ENCODE assay signal across 8 cellular contexts in the genomic region with DNA sequence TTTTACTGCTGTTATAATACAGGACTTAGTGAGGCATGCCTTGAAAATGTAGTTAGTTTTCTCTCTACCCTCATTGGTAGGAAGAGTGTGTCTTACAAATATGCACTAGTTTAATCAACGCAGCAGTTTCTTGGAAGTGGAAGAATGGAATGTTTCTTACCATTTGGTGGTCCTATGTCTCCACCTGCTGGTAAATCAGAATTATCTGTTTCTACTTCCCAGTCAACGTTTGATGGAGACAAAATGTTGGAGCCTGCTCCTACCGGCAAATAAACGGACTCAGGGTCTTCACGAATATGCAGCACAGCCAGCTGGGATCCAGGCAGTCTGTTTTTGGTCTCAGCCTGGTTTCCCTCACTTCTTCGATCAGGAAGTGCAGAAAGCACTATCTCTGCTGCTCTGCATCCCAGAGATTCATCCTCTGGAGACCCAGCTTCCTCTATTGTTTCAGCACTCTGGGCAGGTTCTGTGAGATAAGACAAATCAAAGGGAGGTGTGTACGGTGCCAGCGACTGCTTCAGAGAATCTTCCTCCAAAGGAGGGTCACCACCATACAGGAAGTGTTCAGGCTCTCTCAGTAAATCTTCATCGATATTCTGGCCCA. TPM values are rescaled to one million over a fixed set of nuclear protein-coding genes. Genes with fewer than 3 reads are reported as not detected.
DNase-seq lines count a peak whose midpoint lies in the region; ATAC-seq and TF ChIP-seq lines count a peak whose summit lies in the region.

No MANE protein-coding gene starts in this region.

- H3K4me1 ChIP-seq in OCI-LY3 (ENCODE audit: low read length) (no peaks in the 10 kb centered on the region; the same call in 1 of the 2 replicates), lower lobe of right lung (peaks cover 4% of the 10 kb centered on the region)

- DNase-seq in Daoy (ENCODE audit: low read depth), result peak; percentile 69
- DNase-seq in dermis microvascular lymphatic vessel endothelial cell (ENCODE audit: low read depth in 2 of 2), result peak; percentile 89 to 93
- DNase-seq in lower lobe of right lung, result no peak
- no peak for DNase-seq in ureter (ENCODE audit: low spot score)
- DNase-seq in activated naive CD4-positive, alpha-beta T cell treated with anti-CD3 and anti-CD28 coated beads for 36 hours, result no peak

- H3K27me3 Mint-ChIP-seq in activated naive CD4-positive, alpha-beta T cell treated with anti-CD3 and anti-CD28 coated beads for 36 hours (ENCODE audit: low read depth), result peaks cover 41% of the 10 kb centered on the region

- no peak overlapping the region for H2AFZ ChIP-seq in OCI-LY3 (ENCODE audit: low read depth, low read length)

- no peaks in the 10 kb centered on the region for H3K36me3 ChIP-seq in OCI-LY3 (replicated peaks; ENCODE audit: low read depth, low read length)
- no peaks in the 10 kb centered on the region for H3K36me3 ChIP-seq in lower lobe of right lung

- ATAC-seq in lower lobe of right lung (peak; percentile 50 to 72), HG02610 (IDR thresholded peaks at IDR 0.05; ENCODE audit: unreplicated experiment) (no peak)

- no peak overlapping the region for H3K27ac ChIP-seq in OCI-LY3 (ENCODE audit: low read length)
- no peak overlapping the region for H3K27ac ChIP-seq in lower lobe of right lung

- CTCF ChIA-PET in activated naive CD4-positive, alpha-beta T cell treated with anti-CD3 and anti-CD28 coated beads for 36 hours (lab: Charles Lee), result interaction anchor here (0.8 to 2.5 kb wide), 12 partner anchors 20 to 838 kb away, joined by 3 to 8 read pairs (median 3); no protein-coding TSS in a partner anchor

- intact Hi-C loops in lower lobe of right lung (cut with DNase I), result loop anchor here (10.0 kb wide), 1 partner anchor 260 kb away; no protein-coding TSS in a partner anchor
- intact Hi-C loops in activated naive CD4-positive, alpha-beta T cell treated with anti-CD3 and anti-CD28 coated beads for 36 hours (cut with micrococcal nuclease), result loop anchor here (1.0 to 5.0 kb wide), 5 partner anchors 38 to 402 kb away; partner anchors contain the start of gene RFK

- TF ChIP-seq CTCF in OCI-LY3 (IDR thresholded peaks at IDR 0.05; ENCODE audit: low read depth, low read length), result peak; percentile 79
- peak; percentile 70 for TF ChIP-seq CTCF in lower lobe of right lung (IDR thresholded peaks at IDR 0.05)

- no peaks in the 10 kb centered on the region for H4K20me1 ChIP-seq in OCI-LY3 (ENCODE audit: insufficient read depth, low read length)

- H3K4me1 Mint-ChIP-seq in activated naive CD4-positive, alpha-beta T cell treated with anti-CD3 and anti-CD28 coated beads for 36 hours (ENCODE audit: low read depth), result no peaks in the 10 kb centered on the region

- H3K9ac ChIP-seq in OCI-LY3 (ENCODE audit: low read length), result no peak overlapping the region

- no peaks in the 10 kb centered on the region for H3K79me2 ChIP-seq in OCI-LY3 (ENCODE audit: low read length)

- H3K9me3 Mint-ChIP-seq in activated naive CD4-positive, alpha-beta T cell treated with anti-CD3 and anti-CD28 coated beads for 36 hours, result no peaks in the 10 kb centered on the region

- TF ChIP-seq EP300 in Ishikawa (IDR thresholded peaks at IDR 0.05; ENCODE audit: borderline replicate concordance), result no peak

- no peak overlapping the region for H3K27ac Mint-ChIP-seq in activated naive CD4-positive, alpha-beta T cell treated with anti-CD3 and anti-CD28 coated beads for 36 hours

- H3K27me3 ChIP-seq in OCI-LY3 (ENCODE audit: low read depth, low read length), result peaks cover 76% of the 10 kb centered on the region
- no peaks in the 10 kb centered on the region for H3K27me3 ChIP-seq in lower lobe of right lung (ENCODE audit: low read depth)

- 0 out of 2 replicates have a peak overlapping the region, but pooled peaks have one; percentile 23 for H3K4me2 ChIP-seq in OCI-LY3 (ENCODE audit: low read length)

- peak; percentile 88 for TF ChIP-seq RAD21 in Ishikawa (IDR thresholded peaks at IDR 0.05; ENCODE audit: low read depth)

- H3K4me3 Mint-ChIP-seq in activated naive CD4-positive, alpha-beta T cell treated with anti-CD3 and anti-CD28 coated beads for 36 hours, result no peak overlapping the region

- H3K4me3 ChIP-seq in OCI-LY3 (ENCODE audit: low read length), result no peak overlapping the region
- no peak overlapping the region for H3K4me3 ChIP-seq in lower lobe of right lung

- H3K9me3 ChIP-seq in OCI-LY3 (ENCODE audit: insufficient read depth, low read length) (no peaks in the 10 kb centered on the region), lower lobe of right lung (no peaks in the 10 kb centered on the region)

- no peaks in the 10 kb centered on the region for H3K36me3 Mint-ChIP-seq in activated naive CD4-positive, alpha-beta T cell treated with anti-CD3 and anti-CD28 coated beads for 36 hours (ENCODE audit: low read depth)

TF ChIP-seq in Ishikawa, 13 proteins besides CTCF, POLR2A, EP300 and RAD21:
- TF ChIP-seq, protein P1, sequence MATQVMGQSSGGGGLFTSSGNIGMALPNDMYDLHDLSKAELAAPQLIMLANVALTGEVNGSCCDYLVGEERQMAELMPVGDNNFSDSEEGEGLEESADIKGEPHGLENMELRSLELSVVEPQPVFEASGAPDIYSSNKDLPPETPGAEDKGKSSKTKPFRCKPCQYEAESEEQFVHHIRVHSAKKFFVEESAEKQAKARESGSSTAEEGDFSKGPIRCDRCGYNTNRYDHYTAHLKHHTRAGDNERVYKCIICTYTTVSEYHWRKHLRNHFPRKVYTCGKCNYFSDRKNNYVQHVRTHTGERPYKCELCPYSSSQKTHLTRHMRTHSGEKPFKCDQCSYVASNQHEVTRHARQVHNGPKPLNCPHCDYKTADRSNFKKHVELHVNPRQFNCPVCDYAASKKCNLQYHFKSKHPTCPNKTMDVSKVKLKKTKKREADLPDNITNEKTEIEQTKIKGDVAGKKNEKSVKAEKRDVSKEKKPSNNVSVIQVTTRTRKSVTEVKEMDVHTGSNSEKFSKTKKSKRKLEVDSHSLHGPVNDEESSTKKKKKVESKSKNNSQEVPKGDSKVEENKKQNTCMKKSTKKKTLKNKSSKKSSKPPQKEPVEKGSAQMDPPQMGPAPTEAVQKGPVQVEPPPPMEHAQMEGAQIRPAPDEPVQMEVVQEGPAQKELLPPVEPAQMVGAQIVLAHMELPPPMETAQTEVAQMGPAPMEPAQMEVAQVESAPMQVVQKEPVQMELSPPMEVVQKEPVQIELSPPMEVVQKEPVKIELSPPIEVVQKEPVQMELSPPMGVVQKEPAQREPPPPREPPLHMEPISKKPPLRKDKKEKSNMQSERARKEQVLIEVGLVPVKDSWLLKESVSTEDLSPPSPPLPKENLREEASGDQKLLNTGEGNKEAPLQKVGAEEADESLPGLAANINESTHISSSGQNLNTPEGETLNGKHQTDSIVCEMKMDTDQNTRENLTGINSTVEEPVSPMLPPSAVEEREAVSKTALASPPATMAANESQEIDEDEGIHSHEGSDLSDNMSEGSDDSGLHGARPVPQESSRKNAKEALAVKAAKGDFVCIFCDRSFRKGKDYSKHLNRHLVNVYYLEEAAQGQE (IDR thresholded peaks at IDR 0.05; ENCODE audit: low read depth), result no peak
- TF ChIP-seq NFIC (IDR thresholded peaks at IDR 0.05), result no peak
- TF ChIP-seq TAF1 (IDR thresholded peaks at IDR 0.05; ENCODE audit: low read depth), result no peak
- no peak for TF ChIP-seq CREB1 (IDR thresholded peaks at IDR 0.05; ENCODE audit: low read depth)
- no peak for TF ChIP-seq FOXM1 (IDR thresholded peaks at IDR 0.05; ENCODE audit: borderline replicate concordance, low read depth)
- no peak for TF ChIP-seq YY1 (IDR thresholded peaks at IDR 0.05; ENCODE audit: low read depth)
- no peak for TF ChIP-seq TCF12 (IDR thresholded peaks at IDR 0.05; ENCODE audit: low read depth)
- no peak for TF ChIP-seq EGR1 (IDR thresholded peaks at IDR 0.05)
- no peak for TF ChIP-seq MAX (IDR thresholded peaks at IDR 0.05)
- TF ChIP-seq ZBTB7A (IDR thresholded peaks at IDR 0.05; ENCODE audit: low read depth), result no peak
- TF ChIP-seq CEBPB (IDR thresholded peaks at IDR 0.05), result no peak
- TF ChIP-seq, protein P2, sequence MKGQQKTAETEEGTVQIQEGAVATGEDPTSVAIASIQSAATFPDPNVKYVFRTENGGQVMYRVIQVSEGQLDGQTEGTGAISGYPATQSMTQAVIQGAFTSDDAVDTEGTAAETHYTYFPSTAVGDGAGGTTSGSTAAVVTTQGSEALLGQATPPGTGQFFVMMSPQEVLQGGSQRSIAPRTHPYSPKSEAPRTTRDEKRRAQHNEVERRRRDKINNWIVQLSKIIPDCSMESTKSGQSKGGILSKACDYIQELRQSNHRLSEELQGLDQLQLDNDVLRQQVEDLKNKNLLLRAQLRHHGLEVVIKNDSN (IDR thresholded peaks at IDR 0.05), result no peak
- TF ChIP-seq TEAD4 (IDR thresholded peaks at IDR 0.05), result no peak

RNA-seq across cellular contexts. Expression of gene PCA3, which starts 59.5 kb away (rescaled TPM):
- total RNA-seq in Daoy (2014; rRNA removed; shearing (Covaris generic)), result 0.06 TPM in 1 of 2 replicates, not detected in the other
- total RNA-seq in dermis microvascular lymphatic vessel endothelial cell, result 0.25 TPM in 1 of 2 replicates, not detected in the other
- not detected for total RNA-seq in lower lobe of right lung
- total RNA-seq in ureter, result not detected
- not detected for total RNA-seq in activated naive CD4-positive, alpha-beta T cell treated with anti-CD3 and anti-CD28 coated beads for 36 hours

Comparison
In these comparisons a context has a peak if more than half of its experiments do, and no peak if none do; other contexts are left out.
1. DNase-seq: peak in Daoy (single experiment) and dermis microvascular lymphatic vessel endothelial cell (2 of 2); none in lower lobe of right lung (single experiment), ureter (single experiment) and activated naive CD4-positive, alpha-beta T cell treated with anti-CD3 and anti-CD28 coated beads for 36 hours (single experiment).